Comparison of ENCODE assay signal across 1 cellular context in the genomic region with DNA sequence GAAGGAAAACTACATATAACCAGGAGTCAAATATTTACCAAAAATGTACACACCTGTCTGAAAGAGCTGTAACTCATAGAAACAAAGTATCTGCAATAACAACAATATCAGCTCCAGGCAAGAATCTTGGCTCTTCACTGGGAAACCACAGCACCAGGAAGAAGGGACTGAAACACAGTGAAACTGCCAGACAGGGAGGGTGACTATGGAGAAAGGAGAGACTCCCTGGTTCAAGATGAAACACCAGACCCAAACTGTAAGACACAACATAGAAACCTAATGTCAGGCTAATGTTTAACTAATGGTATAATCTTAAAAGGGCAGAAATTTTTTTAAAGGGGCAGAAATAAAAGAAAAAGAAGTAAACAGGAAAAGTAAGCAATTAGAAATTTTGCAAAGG.
TF ChIP-seq lines count a peak whose summit lies in the region.

No MANE protein-coding gene starts in this region.

TF ChIP-seq in WTC11, 78 proteins besides CTCF, POLR2A, EP300 and RAD21 (continued from another document):
- TF ChIP-seq, protein P1, sequence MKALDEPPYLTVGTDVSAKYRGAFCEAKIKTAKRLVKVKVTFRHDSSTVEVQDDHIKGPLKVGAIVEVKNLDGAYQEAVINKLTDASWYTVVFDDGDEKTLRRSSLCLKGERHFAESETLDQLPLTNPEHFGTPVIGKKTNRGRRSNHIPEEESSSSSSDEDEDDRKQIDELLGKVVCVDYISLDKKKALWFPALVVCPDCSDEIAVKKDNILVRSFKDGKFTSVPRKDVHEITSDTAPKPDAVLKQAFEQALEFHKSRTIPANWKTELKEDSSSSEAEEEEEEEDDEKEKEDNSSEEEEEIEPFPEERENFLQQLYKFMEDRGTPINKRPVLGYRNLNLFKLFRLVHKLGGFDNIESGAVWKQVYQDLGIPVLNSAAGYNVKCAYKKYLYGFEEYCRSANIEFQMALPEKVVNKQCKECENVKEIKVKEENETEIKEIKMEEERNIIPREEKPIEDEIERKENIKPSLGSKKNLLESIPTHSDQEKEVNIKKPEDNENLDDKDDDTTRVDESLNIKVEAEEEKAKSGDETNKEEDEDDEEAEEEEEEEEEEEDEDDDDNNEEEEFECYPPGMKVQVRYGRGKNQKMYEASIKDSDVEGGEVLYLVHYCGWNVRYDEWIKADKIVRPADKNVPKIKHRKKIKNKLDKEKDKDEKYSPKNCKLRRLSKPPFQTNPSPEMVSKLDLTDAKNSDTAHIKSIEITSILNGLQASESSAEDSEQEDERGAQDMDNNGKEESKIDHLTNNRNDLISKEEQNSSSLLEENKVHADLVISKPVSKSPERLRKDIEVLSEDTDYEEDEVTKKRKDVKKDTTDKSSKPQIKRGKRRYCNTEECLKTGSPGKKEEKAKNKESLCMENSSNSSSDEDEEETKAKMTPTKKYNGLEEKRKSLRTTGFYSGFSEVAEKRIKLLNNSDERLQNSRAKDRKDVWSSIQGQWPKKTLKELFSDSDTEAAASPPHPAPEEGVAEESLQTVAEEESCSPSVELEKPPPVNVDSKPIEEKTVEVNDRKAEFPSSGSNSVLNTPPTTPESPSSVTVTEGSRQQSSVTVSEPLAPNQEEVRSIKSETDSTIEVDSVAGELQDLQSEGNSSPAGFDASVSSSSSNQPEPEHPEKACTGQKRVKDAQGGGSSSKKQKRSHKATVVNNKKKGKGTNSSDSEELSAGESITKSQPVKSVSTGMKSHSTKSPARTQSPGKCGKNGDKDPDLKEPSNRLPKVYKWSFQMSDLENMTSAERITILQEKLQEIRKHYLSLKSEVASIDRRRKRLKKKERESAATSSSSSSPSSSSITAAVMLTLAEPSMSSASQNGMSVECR (CRISPR knock-in tag; IDR thresholded peaks at IDR 0.05; ENCODE audit: borderline replicate concordance) = no peak
- TF ChIP-seq ZNF232 (CRISPR knock-in tag; IDR thresholded peaks at IDR 0.05) (no peak), ZBTB43 (CRISPR knock-in tag; IDR thresholded peaks at IDR 0.05) (no peak), ELF4 (CRISPR knock-in tag; IDR thresholded peaks at IDR 0.05; ENCODE audit: low read depth) (no peak), MXD4 (CRISPR knock-in tag; IDR thresholded peaks at IDR 0.05; ENCODE audit: borderline replicate concordance) (no peak), ZMAT4 (CRISPR knock-in tag; IDR thresholded peaks at IDR 0.05) (no peak), FOXK1 (CRISPR knock-in tag; IDR thresholded peaks at IDR 0.05) (no peak)
- TF ChIP-seq, protein P2, sequence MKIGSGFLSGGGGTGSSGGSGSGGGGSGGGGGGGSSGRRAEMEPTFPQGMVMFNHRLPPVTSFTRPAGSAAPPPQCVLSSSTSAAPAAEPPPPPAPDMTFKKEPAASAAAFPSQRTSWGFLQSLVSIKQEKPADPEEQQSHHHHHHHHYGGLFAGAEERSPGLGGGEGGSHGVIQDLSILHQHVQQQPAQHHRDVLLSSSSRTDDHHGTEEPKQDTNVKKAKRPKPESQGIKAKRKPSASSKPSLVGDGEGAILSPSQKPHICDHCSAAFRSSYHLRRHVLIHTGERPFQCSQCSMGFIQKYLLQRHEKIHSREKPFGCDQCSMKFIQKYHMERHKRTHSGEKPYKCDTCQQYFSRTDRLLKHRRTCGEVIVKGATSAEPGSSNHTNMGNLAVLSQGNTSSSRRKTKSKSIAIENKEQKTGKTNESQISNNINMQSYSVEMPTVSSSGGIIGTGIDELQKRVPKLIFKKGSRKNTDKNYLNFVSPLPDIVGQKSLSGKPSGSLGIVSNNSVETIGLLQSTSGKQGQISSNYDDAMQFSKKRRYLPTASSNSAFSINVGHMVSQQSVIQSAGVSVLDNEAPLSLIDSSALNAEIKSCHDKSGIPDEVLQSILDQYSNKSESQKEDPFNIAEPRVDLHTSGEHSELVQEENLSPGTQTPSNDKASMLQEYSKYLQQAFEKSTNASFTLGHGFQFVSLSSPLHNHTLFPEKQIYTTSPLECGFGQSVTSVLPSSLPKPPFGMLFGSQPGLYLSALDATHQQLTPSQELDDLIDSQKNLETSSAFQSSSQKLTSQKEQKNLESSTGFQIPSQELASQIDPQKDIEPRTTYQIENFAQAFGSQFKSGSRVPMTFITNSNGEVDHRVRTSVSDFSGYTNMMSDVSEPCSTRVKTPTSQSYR (CRISPR knock-in tag; IDR thresholded peaks at IDR 0.05) = no peak
- TF ChIP-seq, protein P3, sequence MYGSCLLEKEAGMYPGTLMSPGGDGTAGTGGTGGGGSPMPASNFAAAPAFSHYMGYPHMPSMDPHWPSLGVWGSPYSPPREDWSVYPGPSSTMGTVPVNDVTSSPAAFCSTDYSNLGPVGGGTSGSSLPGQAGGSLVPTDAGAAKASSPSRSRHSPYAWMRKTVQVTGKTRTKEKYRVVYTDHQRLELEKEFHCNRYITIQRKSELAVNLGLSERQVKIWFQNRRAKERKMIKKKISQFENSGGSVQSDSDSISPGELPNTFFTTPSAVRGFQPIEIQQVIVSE (CRISPR knock-in tag; IDR thresholded peaks at IDR 0.05; ENCODE audit: borderline replicate concordance) = no peak
